Comparison of ENCODE assay signal across 24 cellular contexts in genomic region chr4:139670765-139671164, GRCh38. TPM values are rescaled to one million over a fixed set of nuclear protein-coding genes. Genes with fewer than 3 reads are reported as not detected.
DNase-seq lines count a peak whose midpoint lies in the region; ATAC-seq and TF ChIP-seq lines count a peak whose summit lies in the region.
"Had no signal": no experiment of that assay in that cellular context is flagged by ENCODE, and none has a peak within 500 bp of the region (broad histone marks: within the 10 kb centered on the region; RNA-seq: fewer than 3 reads in every experiment).

No MANE protein-coding gene starts in this region.

- peak overlapping the region; percentile 94 for H3K27ac Mint-ChIP-seq in Caco-2 (ENCODE audit: unreplicated experiment)
- H3K27ac Mint-ChIP-seq in type B pancreatic cell = peak overlapping the region; percentile 29
- H3K27ac Mint-ChIP-seq in chondrocyte (ENCODE audit: unreplicated experiment) = no peak overlapping the region
- H3K27ac Mint-ChIP-seq: CD4-positive, alpha-beta memory T cell; GM23338; HFFc6; IgD-negative memory B cell had no signal

- TF ChIP-seq CTCF in Caco-2 (IDR thresholded peaks at IDR 0.05; ENCODE audit: insufficient read depth in 1 of 2, low read depth in 1 of 2, low read length in 1 of 2, severe bottlenecking in 1 of 2, unreplicated experiment in 1 of 2) = no peak
- TF ChIP-seq CTCF in hepatocyte (IDR thresholded peaks at IDR 0.05; ENCODE audit: poor library complexity) = no peak
- TF ChIP-seq CTCF in type B pancreatic cell (conservative IDR thresholded peaks at IDR 0.05) = no peak
- TF ChIP-seq CTCF in chondrocyte (IDR thresholded peaks at IDR 0.05) = no peak

- POLR2A ChIA-PET in Caco-2 (lab: Charles Lee) = no interaction called here

- no TSS peak for BruUV-seq in Caco-2 (replicated peaks; lab: Mats Ljungman, UMichigan)

- H3K9me2 ChIP-seq in hepatocyte (replicated peaks; ENCODE audit: insufficient read depth) = no peaks in the 10 kb centered on the region

- peaks cover 87% of the 10 kb centered on the region for H3K4me1 ChIP-seq in Caco-2
- H3K4me1 ChIP-seq in hepatocyte (ENCODE audit: insufficient read depth) = peaks cover 31% of the 10 kb centered on the region

- H3K4me3 Mint-ChIP-seq in Caco-2 (ENCODE audit: unreplicated experiment) = peak overlapping the region; percentile 32
- H3K4me3 Mint-ChIP-seq in type B pancreatic cell = no peak overlapping the region
- H3K4me3 Mint-ChIP-seq in activated T-cell treated with anti-CD3 and anti-CD28 coated beads, Interleukin-2, amount 50 U/mL, for 4 hours = no peak overlapping the region
- no peak overlapping the region for H3K4me3 Mint-ChIP-seq in chondrocyte (ENCODE audit: unreplicated experiment)
- H3K4me3 Mint-ChIP-seq: CD4-positive, alpha-beta memory T cell; GM23338; HFFc6; IgD-negative memory B cell had no signal

- no peak overlapping the region for H3K4me3 ChIP-seq in Caco-2 (ENCODE audit: low read depth, low read length)
- H3K4me3 ChIP-seq in hepatocyte = no peak overlapping the region
- H3K4me3 ChIP-seq: BLaER1, GM23338, HAP-1, PC-9, SJCRH30 had no signal

- H3K79me2 ChIP-seq in hepatocyte = peaks cover 87% of the 10 kb centered on the region

- no peaks in the 10 kb centered on the region for H4K20me1 ChIP-seq in hepatocyte (ENCODE audit: insufficient read depth, poor library complexity, severe bottlenecking)
- H4K20me1 ChIP-seq: BLaER1 had no signal

- CTCF ChIA-PET in Caco-2 (lab: Charles Lee) = no interaction called here

- ATAC-seq in activated T-cell treated with anti-CD3 and anti-CD28 coated beads, Interleukin-2, amount 50 U/mL, for 4 hours = no peak
- ATAC-seq in HG03139 (IDR thresholded peaks at IDR 0.05; ENCODE audit: unreplicated experiment) = no peak
- ATAC-seq: GM23338, Right ventricle myocardium inferior had no signal

- H3K4me2 ChIP-seq in hepatocyte = no peak overlapping the region
- H3K4me2 ChIP-seq: BLaER1, GM23338, PC-9 had no signal

- H3K36me3 ChIP-seq in Caco-2 (ENCODE audit: control insufficient read depth, insufficient read depth, low read length) = no peaks in the 10 kb centered on the region
- H3K36me3 ChIP-seq in hepatocyte (replicated peaks; ENCODE audit: insufficient read depth, low read depth) = no peaks in the 10 kb centered on the region
- H3K36me3 ChIP-seq: BLaER1, HAP-1, SJCRH30 had no signal

- peak overlapping the region; percentile 95 for H3K27ac ChIP-seq in hepatocyte
- H3K27ac ChIP-seq: BLaER1, PC-9, SJCRH30 had no signal

- intact Hi-C loops in Caco-2 (cut with micrococcal nuclease; ENCODE audit: unreplicated experiment) = loop anchor here (1.0 to 2.0 kb wide), 3 partner anchors 14 to 46 kb away; no protein-coding TSS in a partner anchor

- DNase-seq in Caco-2 (no peak), SK-N-DZ (ENCODE audit: low spot score) (peak; percentile 34), hepatocyte (ENCODE audit: low spot score) (no peak), type B pancreatic cell (ENCODE audit: extremely low spot score, unreplicated experiment) (no peak), chondrocyte (ENCODE audit: low spot score) (no peak)
- DNase-seq in activated T-cell treated with anti-CD3 and anti-CD28 coated beads, Interleukin-2, amount 50 U/mL, for 4 hours = no peak
- DNase-seq: CD4-positive, alpha-beta memory T cell; COR-L47; HFFc6; NCI-H1092; NCI-H1436; NCI-H187; NCI-H2081 treated with DMSO at 0.1 percent for 48 hours; NCI-H2171 treated with DMSO at 0.1 percent for 48 hours; NCI-H345; NCI-H510A treated with DMSO at 0.1 percent for 48 hours; PC-9; SJCRH30 had no signal

- 80% methylated on average over 3 of the region's 3 CpGs for WGBS in hepatocyte (ENCODE audit: low lambda C conversion rate, missing lambda C conversion rate)

- H2AFZ ChIP-seq in hepatocyte = no peak overlapping the region
- H2AFZ ChIP-seq: GM23338, PC-9 had no signal

- peaks cover 52% of the 10 kb centered on the region for H3K36me3 Mint-ChIP-seq in Caco-2 (ENCODE audit: insufficient read depth, unreplicated experiment)
- peaks cover 15% of the 10 kb centered on the region for H3K36me3 Mint-ChIP-seq in type B pancreatic cell
- H3K36me3 Mint-ChIP-seq in activated T-cell treated with anti-CD3 and anti-CD28 coated beads, Interleukin-2, amount 50 U/mL, for 4 hours (ENCODE audit: insufficient read depth) = no peaks in the 10 kb centered on the region
- peaks cover 4% of the 10 kb centered on the region for H3K36me3 Mint-ChIP-seq in chondrocyte (ENCODE audit: low read depth)
- H3K36me3 Mint-ChIP-seq: IgD-negative memory B cell had no signal

- H3K27me3 Mint-ChIP-seq in Caco-2 (ENCODE audit: insufficient read depth, unreplicated experiment) (no peaks in the 10 kb centered on the region), type B pancreatic cell (no peaks in the 10 kb centered on the region), chondrocyte (ENCODE audit: low read depth) (no peaks in the 10 kb centered on the region)
- H3K27me3 Mint-ChIP-seq in activated T-cell treated with anti-CD3 and anti-CD28 coated beads, Interleukin-2, amount 50 U/mL, for 4 hours (ENCODE audit: low read depth) = peaks cover 3% of the 10 kb centered on the region
- H3K27me3 Mint-ChIP-seq: CD4-positive, alpha-beta memory T cell had no signal

- H3K9me3 ChIP-seq in Caco-2 = no peaks in the 10 kb centered on the region
- no peaks in the 10 kb centered on the region for H3K9me3 ChIP-seq in hepatocyte (ENCODE audit: low read depth)
- H3K9me3 ChIP-seq: BLaER1, HAP-1, SJCRH30 had no signal

- H3K9me3 Mint-ChIP-seq in Caco-2 (ENCODE audit: unreplicated experiment) = no peaks in the 10 kb centered on the region
- peaks cover 6% of the 10 kb centered on the region for H3K9me3 Mint-ChIP-seq in type B pancreatic cell
- H3K9me3 Mint-ChIP-seq in activated T-cell treated with anti-CD3 and anti-CD28 coated beads, Interleukin-2, amount 50 U/mL, for 4 hours = no peaks in the 10 kb centered on the region
- H3K9me3 Mint-ChIP-seq in chondrocyte (ENCODE audit: low read depth) = no peaks in the 10 kb centered on the region
- H3K9me3 Mint-ChIP-seq: CD4-positive, alpha-beta memory T cell; HFFc6; IgD-negative memory B cell had no signal

- H3K27me3 ChIP-seq in Caco-2 (replicated peaks; ENCODE audit: control insufficient read depth, insufficient read depth, low read length) = no peaks in the 10 kb centered on the region
- H3K27me3 ChIP-seq in hepatocyte = no peaks in the 10 kb centered on the region
- H3K27me3 ChIP-seq: SJCRH30 had no signal

- H3K4me1 Mint-ChIP-seq in Caco-2 (ENCODE audit: low read depth, unreplicated experiment) (peaks cover 73% of the 10 kb centered on the region), type B pancreatic cell (ENCODE audit: unreplicated experiment) (peaks cover 38% of the 10 kb centered on the region), chondrocyte (ENCODE audit: low read depth) (peaks cover 24% of the 10 kb centered on the region)
- H3K4me1 Mint-ChIP-seq in activated T-cell treated with anti-CD3 and anti-CD28 coated beads, Interleukin-2, amount 50 U/mL, for 4 hours (ENCODE audit: low read depth) = peaks cover 3% of the 10 kb centered on the region

RNA-seq across cellular contexts. Expression of gene MGST2, which starts 5.1 kb away (rescaled TPM):
- total RNA-seq in Caco-2 (2022) = 81.7 and 88.4 TPM in 2 replicates
- 15.9 and 26.8 TPM in 2 replicates for polyA plus RNA-seq in SK-N-DZ (2014; cell fraction: cytosol; rRNA removed)
- 5.1 and 10.7 TPM in 2 replicates for polyA plus RNA-seq in SK-N-DZ (2014; cell fraction: nucleus; rRNA removed)
- 82.4 and 88.5 TPM in 2 replicates for total RNA-seq in hepatocyte
- 97.9 and 108 TPM in 2 replicates for polyA plus RNA-seq in hepatocyte
- total RNA-seq in type B pancreatic cell (ENCODE audit: low replicate concordance) = 43.2 and 63.3 TPM in 2 replicates
- total RNA-seq in activated T-cell treated with anti-CD3 and anti-CD28 coated beads, Interleukin-2, amount 50 U/mL, for 4 hours = 1 to 10 TPM; 1.5 to 2.2 (median 1.8) TPM
- 21.4 to 36.0 TPM (median 23.7 TPM) in 3 replicates for total RNA-seq in chondrocyte
